27 cellular contexts compared by ENCODE assay signal in genomic region chr2:108314586-108315296, GRCh38. TPM values are rescaled to one million over a fixed set of nuclear protein-coding genes. Genes with fewer than 3 reads are reported as not detected.
DNase-seq lines count a peak whose midpoint lies in the region; ATAC-seq and TF ChIP-seq lines count a peak whose summit lies in the region.
"Had no signal": no experiment of that assay in that cellular context is flagged by ENCODE, and none has a peak within 500 bp of the region (broad histone marks: within the 10 kb centered on the region; RNA-seq: fewer than 3 reads in every experiment).

No MANE protein-coding gene starts in this region.

- in situ Hi-C loops in Panc1 (cut with HindIII; ENCODE audit: low pct_unique_long_range_greater_than_20kb, low sequenced_read_pairs), result no loop called here
- in situ Hi-C loops in GM23248 (cut with MboI), result no loop called here

- 56 to 63% methylated on average over 3 of the region's 3 CpGs for WGBS in GM23248 (ENCODE audit: low coverage in 1 of 2, low lambda C conversion rate in 2 of 2, missing lambda C conversion rate in 2 of 2), 2 experiments

- H4K20me1 ChIP-seq in GM23248 (ENCODE audit: insufficient read depth), result no peaks in the 10 kb centered on the region

- no peaks in the 10 kb centered on the region for H3K9me3 ChIP-seq in Panc1 (ENCODE audit: control insufficient read depth, insufficient read depth, low read depth, low read length)
- no peaks in the 10 kb centered on the region for H3K9me3 ChIP-seq in GM23248 (ENCODE audit: low read depth)
- H3K9me3 ChIP-seq: gastroesophageal sphincter, left lung, thoracic aorta had no signal

- intact Hi-C loops in Calu3 (cut with micrococcal nuclease; ENCODE audit: unreplicated experiment), result no loop called here
- intact Hi-C loops in Panc1 (cut with micrococcal nuclease; ENCODE audit: unreplicated experiment), result no loop called here

- no peaks in the 10 kb centered on the region for H3K4me1 ChIP-seq in Panc1 (ENCODE audit: control insufficient read depth, insufficient read depth, low read length)
- H3K4me1 ChIP-seq in GM23248 (ENCODE audit: insufficient read depth), result peaks cover 7% of the 10 kb centered on the region; the same call in 1 of the 2 replicates
- H3K4me1 ChIP-seq: gastroesophageal sphincter had no signal

- H3K9me2 ChIP-seq in GM23248 (ENCODE audit: insufficient read depth), result no peaks in the 10 kb centered on the region

- BruUV-seq in Calu3 (replicated peaks; lab: Mats Ljungman, UMichigan) (no TSS peak), Panc1 (replicated peaks; lab: Mats Ljungman, UMichigan) (no TSS peak)

- no peak overlapping the region for H2AFZ ChIP-seq in GM23248

- TF ChIP-seq CTCF in Calu3 (IDR thresholded peaks at IDR 0.05; ENCODE audit: unreplicated experiment), result no peak
- TF ChIP-seq CTCF in Panc1 (IDR thresholded peaks at IDR 0.05), result no peak
- no peak for TF ChIP-seq CTCF in progenitor cell of endocrine pancreas (IDR thresholded peaks at IDR 0.05; ENCODE audit: unreplicated experiment)

- ATAC-seq in Panc1 (no peak), GM18873 (IDR thresholded peaks at IDR 0.05; ENCODE audit: low FRiP score, unreplicated experiment) (no peak)
- ATAC-seq: activated CD8-positive, alpha-beta T cell treated with anti-CD3 and anti-CD28 coated beads, Interleukin-2, amount 10 ng/mL, durations not matched to agents 7 days and 5 days; gastroesophageal sphincter had no signal

- H3K9ac ChIP-seq in GM23248, result no peak overlapping the region

- no peak overlapping the region for H3K4me2 ChIP-seq in GM23248 (ENCODE audit: unreplicated experiment)

- H3K36me3 ChIP-seq in Panc1 (ENCODE audit: control insufficient read depth, insufficient read depth, low read length), result no peaks in the 10 kb centered on the region
- no peaks in the 10 kb centered on the region for H3K36me3 ChIP-seq in GM23248 (ENCODE audit: low read depth)
- H3K36me3 ChIP-seq: gastroesophageal sphincter, left lung, thoracic aorta had no signal

- H3K4me3 ChIP-seq in Panc1 (ENCODE audit: low read depth in 2 of 2, low read length in 2 of 2) (no peak overlapping the region), GM23248 (no peak overlapping the region)
- H3K4me3 ChIP-seq: dorsolateral prefrontal cortex, gastroesophageal sphincter, left lung, thoracic aorta had no signal

- peak overlapping the region; percentile 39 for H3K27ac Mint-ChIP-seq in Calu3 (ENCODE audit: unreplicated experiment)
- peak overlapping the region; percentile 99 for H3K27ac Mint-ChIP-seq in progenitor cell of endocrine pancreas
- H3K27ac Mint-ChIP-seq: activated CD8-positive, alpha-beta T cell treated with anti-CD3 and anti-CD28 coated beads, Interleukin-2, amount 10 ng/mL, durations not matched to agents 7 days and 5 days; activated naive CD4-positive, alpha-beta T cell treated with anti-CD3 and anti-CD28 coated beads for 36 hours; CD4-positive, alpha-beta T cell; IgD-negative memory B cell; immature natural killer cell; naive B cell had no signal

- no peak overlapping the region for H3K4me3 Mint-ChIP-seq in Calu3 (ENCODE audit: low read depth, unreplicated experiment)
- H3K4me3 Mint-ChIP-seq in progenitor cell of endocrine pancreas (ENCODE audit: low read depth), result peak overlapping the region; percentile 69
- H3K4me3 Mint-ChIP-seq: activated CD8-positive, alpha-beta T cell treated with anti-CD3 and anti-CD28 coated beads, Interleukin-2, amount 10 ng/mL, durations not matched to agents 7 days and 5 days; activated naive CD4-positive, alpha-beta T cell treated with anti-CD3 and anti-CD28 coated beads for 36 hours; brain; CD4-positive, alpha-beta T cell; IgD-negative memory B cell; immature natural killer cell; naive B cell had no signal

- POLR2A ChIA-PET in Panc1 (lab: Charles Lee), result no interaction called here

- H3F3A ChIP-seq in GM23248 (ENCODE audit: insufficient read depth), result no peaks in the 10 kb centered on the region

- CTCF ChIA-PET in Calu3 (lab: Charles Lee) (no interaction called here), Panc1 (lab: Charles Lee) (no interaction called here)

- peaks cover 28% of the 10 kb centered on the region for H3K4me1 Mint-ChIP-seq in Calu3 (ENCODE audit: low read depth, unreplicated experiment)
- peaks cover 52% of the 10 kb centered on the region for H3K4me1 Mint-ChIP-seq in progenitor cell of endocrine pancreas (ENCODE audit: low read depth)
- H3K4me1 Mint-ChIP-seq: immature natural killer cell, naive B cell had no signal

- no peaks in the 10 kb centered on the region for H3K79me2 ChIP-seq in GM23248 (ENCODE audit: insufficient read depth)

- H3K27me3 ChIP-seq in Panc1 (ENCODE audit: control insufficient read depth, insufficient read depth, low read length) (peaks cover 2% of the 10 kb centered on the region; the same call in 1 of the 2 replicates), GM23248 (replicated peaks; ENCODE audit: insufficient read depth) (no peaks in the 10 kb centered on the region)
- H3K27me3 ChIP-seq: dorsolateral prefrontal cortex, gastroesophageal sphincter, left lung had no signal

- no peaks in the 10 kb centered on the region for H3K36me3 Mint-ChIP-seq in Calu3 (ENCODE audit: insufficient read depth, unreplicated experiment)
- peaks cover 27% of the 10 kb centered on the region for H3K36me3 Mint-ChIP-seq in progenitor cell of endocrine pancreas (ENCODE audit: insufficient read depth)
- H3K36me3 Mint-ChIP-seq: brain, immature natural killer cell, naive B cell had no signal

- no peaks in the 10 kb centered on the region for H3K9me3 Mint-ChIP-seq in Calu3 (ENCODE audit: low read depth, unreplicated experiment)
- H3K9me3 Mint-ChIP-seq in progenitor cell of endocrine pancreas (ENCODE audit: low read depth), result peaks cover 9% of the 10 kb centered on the region
- H3K9me3 Mint-ChIP-seq: activated naive CD4-positive, alpha-beta T cell treated with anti-CD3 and anti-CD28 coated beads for 36 hours; CD4-positive, alpha-beta T cell; immature natural killer cell had no signal

- no peak for DNase-seq in Calu3
- DNase-seq in Panc1 (ENCODE audit: low read depth, low spot score), result no peak
- DNase-seq in kidney tubule cell (ENCODE audit: low spot score), result peak; percentile 60
- DNase-seq in progenitor cell of endocrine pancreas (ENCODE audit: low spot score, unreplicated experiment), result no peak
- DNase-seq in GM23248, result no peak
- no peak for DNase-seq in SHP77 (lab: John Stamatoyannopoulos, UW)
- no peak for DNase-seq in glomerular visceral epithelial cell (ENCODE audit: extremely low spot score)
- DNase-seq: activated CD4-positive, alpha-beta T cell treated with anti-CD3 and anti-CD28 coated beads for 4 hours; activated CD8-positive, alpha-beta T cell treated with anti-CD3 and anti-CD28 coated beads, Interleukin-2, amount 10 ng/mL, durations not matched to agents 7 days and 5 days; activated naive CD4-positive, alpha-beta T cell treated with anti-CD3 and anti-CD28 coated beads for 36 hours; CD4-positive, alpha-beta T cell; cerebellar nuclear complex; dorsolateral prefrontal cortex; hypothalamus; immature natural killer cell; mesendoderm; naive B cell; NCI-H748 treated with DMSO at 0.1 percent for 48 hours; stimulated activated naive CD4-positive, alpha-beta T cell treated with Interleukin-2 at 50 U/mL for 16 hours; SW 1271 had no signal

- H3K27ac ChIP-seq in Panc1 (ENCODE audit: low read length) (peak overlapping the region; percentile 62; the same call in 1 of the 2 replicates), GM23248 (no peak overlapping the region)
- H3K27ac ChIP-seq: dorsolateral prefrontal cortex, gastroesophageal sphincter, thoracic aorta had no signal

- H3K27me3 Mint-ChIP-seq in Calu3 (ENCODE audit: unreplicated experiment) (no peaks in the 10 kb centered on the region), progenitor cell of endocrine pancreas (no peaks in the 10 kb centered on the region)
- H3K27me3 Mint-ChIP-seq: brain had no signal

RNA-seq across cellular contexts. Expression of gene SULT1C2, which starts 26.0 kb away (rescaled TPM):
- 2.0 and 5.2 TPM in 2 replicates for total RNA-seq in Calu3 (2022)
- 0.31 TPM for total RNA-seq in Panc1 (2021; ENCODE audit: unreplicated experiment)
- polyA plus RNA-seq in Panc1 (2012; ENCODE audit: insufficient read length), result 0.33 TPM
- total RNA-seq in progenitor cell of endocrine pancreas, result 15.4 and 16.3 TPM in 2 replicates
- total RNA-seq in GM23248 (2014; rRNA removed; shearing (Covaris generic)), result not detected in 2 replicates
- not detected in 2 replicates for polyA plus RNA-seq in GM23248 (2016; fragmentation: Nextera tagmentation; extraction: Ambion mirVana)
- total RNA-seq: activated CD8-positive, alpha-beta T cell treated with anti-CD3 and anti-CD28 coated beads, Interleukin-2, amount 10 ng/mL, durations not matched to agents 7 days and 5 days; activated naive CD4-positive, alpha-beta T cell treated with anti-CD3 and anti-CD28 coated beads for 36 hours; CD4-positive, alpha-beta T cell; pulmonary artery endothelial cell had no signal
- polyA plus RNA-seq: IgD-negative memory B cell, immature natural killer cell had no signal
